Comparison of ENCODE assay signal across 17 cellular contexts in genomic region chr10:131660427-131660826, GRCh38.
DNase-seq lines count a peak whose midpoint lies in the region; ATAC-seq and TF ChIP-seq lines count a peak whose summit lies in the region.
"Had no signal": no experiment of that assay in that cellular context is flagged by ENCODE, and none has a peak within 500 bp of the region (broad histone marks: within the 10 kb centered on the region; RNA-seq: fewer than 3 reads in every experiment).

No MANE protein-coding gene starts in this region.

- H3K9me3 ChIP-seq in neuronal stem cell (replicated peaks in 1 of 2; ENCODE audit: control insufficient read depth in 2 of 2, insufficient read depth in 1 of 2, low read depth in 1 of 2, low read length in 2 of 2) (peaks cover 0 to 8% of the 10 kb centered on the region in 2 donors), aorta (ENCODE audit: control insufficient read depth, low read length) (no peaks in the 10 kb centered on the region), smooth muscle cell (replicated peaks; ENCODE audit: low read depth) (no peaks in the 10 kb centered on the region), trophoblast cell (ENCODE audit: insufficient read depth, low read depth, low read length) (peaks cover 12% of the 10 kb centered on the region)
- H3K9me3 ChIP-seq in CD8-positive, alpha-beta T cell (ENCODE audit: low read length): no peaks in the 10 kb centered on the region

- H4K91ac ChIP-seq in neuronal stem cell (ENCODE audit: low read depth, low read length, poor library complexity) (no peak overlapping the region), trophoblast cell (ENCODE audit: low read depth, low read length) (no peak overlapping the region)

- H2BK120ac ChIP-seq in neuronal stem cell (ENCODE audit: low read depth, low read length) (peak overlapping the region; percentile 16), trophoblast cell (ENCODE audit: insufficient read depth, low read length, poor library complexity) (no peak overlapping the region)

- no peak overlapping the region for H3K27ac Mint-ChIP-seq in glutamatergic neuron (ENCODE audit: unreplicated experiment)
- no peak overlapping the region for H3K27ac Mint-ChIP-seq in CD8-positive, alpha-beta T cell
- H3K27ac Mint-ChIP-seq: CD14-positive monocyte; CD8-positive, alpha-beta memory T cell; GM23338; HFFc6 had no signal

- H3K79me2 ChIP-seq in smooth muscle cell (ENCODE audit: low read depth) (no peaks in the 10 kb centered on the region), trophoblast cell (ENCODE audit: control insufficient read depth, insufficient read depth, low read length, poor library complexity) (no peaks in the 10 kb centered on the region)

- intact Hi-C loops in aorta (cut with DNase I): no loop called here
- intact Hi-C loops in CD8-positive, alpha-beta T cell (cut with DNase I, micrococcal nuclease): no loop called here

- H3K18ac ChIP-seq in neuronal stem cell (ENCODE audit: low read length): no peak overlapping the region
- no peak overlapping the region for H3K18ac ChIP-seq in trophoblast cell (ENCODE audit: low read length)

- H3K4ac ChIP-seq in neuronal stem cell (ENCODE audit: low read length) (no peak overlapping the region), trophoblast cell (ENCODE audit: low read depth, low read length) (no peak overlapping the region)

- H3K4me3 Mint-ChIP-seq in glutamatergic neuron (ENCODE audit: unreplicated experiment): no peak overlapping the region
- H3K4me3 Mint-ChIP-seq in CD8-positive, alpha-beta T cell: no peak overlapping the region
- H3K4me3 Mint-ChIP-seq: CD8-positive, alpha-beta memory T cell; GM23338; HFFc6 had no signal

- no peak overlapping the region for H4K12ac ChIP-seq in trophoblast cell (ENCODE audit: low read depth, low read length)

- no peaks in the 10 kb centered on the region for H3F3A ChIP-seq in smooth muscle cell (ENCODE audit: low read depth)

- peak overlapping the region; percentile 98 for H3K14ac ChIP-seq in neuronal stem cell (ENCODE audit: low read length)
- no peak overlapping the region for H3K14ac ChIP-seq in trophoblast cell (ENCODE audit: low read length)

- H3K9ac ChIP-seq in neuronal stem cell (ENCODE audit: low read depth, low read length, poor library complexity) (no peak overlapping the region), smooth muscle cell (ENCODE audit: low read depth) (no peak overlapping the region), trophoblast cell (ENCODE audit: low read length) (no peak overlapping the region)
- H3K9ac ChIP-seq: BLaER1 had no signal

- no peak for ATAC-seq in aorta (ENCODE audit: low FRiP score)
- no peak for ATAC-seq in CD8-positive, alpha-beta T cell
- ATAC-seq: GM23338, HCT116 had no signal

- CTCF ChIA-PET in CD8-positive, alpha-beta T cell (lab: Charles Lee): no interaction called here

- H3K23ac ChIP-seq in neuronal stem cell (ENCODE audit: low read depth, low read length, poor library complexity): peak overlapping the region; percentile 9
- H3K23ac ChIP-seq in trophoblast cell (ENCODE audit: low read length): no peak overlapping the region

- no peaks in the 10 kb centered on the region for H3K79me1 ChIP-seq in neuronal stem cell (ENCODE audit: low read depth, low read length)
- no peaks in the 10 kb centered on the region for H3K79me1 ChIP-seq in trophoblast cell (ENCODE audit: low read length)

- WGBS in neuronal stem cell (ENCODE audit: extremely low coverage in 2 of 2, insufficient read length in 2 of 2, insufficient replicate concordance in 1 of 2), 2 donors: no CpG with 5 or more reads among the region's 9 CpGs
- WGBS in aorta, 2 donors: 89 to 91% methylated on average over 9 of the region's 9 CpGs
- WGBS in smooth muscle cell (ENCODE audit: low lambda C conversion rate): 87% methylated on average over 9 of the region's 9 CpGs
- no CpG with 5 or more reads among the region's 9 CpGs for WGBS in trophoblast cell (ENCODE audit: extremely low coverage, insufficient coverage, insufficient read length)

- no peak overlapping the region for H4K8ac ChIP-seq in neuronal stem cell (ENCODE audit: low read depth, low read length)
- H4K8ac ChIP-seq in trophoblast cell (ENCODE audit: low read depth, low read length): no peak overlapping the region

- peak; percentile 52 for DNase-seq in activated effector memory CD4-positive, alpha-beta T cell treated with anti-CD3 and anti-CD28 coated beads, Interleukin-2, amount 50 U/mL, for 16 hours
- DNase-seq in activated effector memory CD4-positive, alpha-beta T cell treated with Interleukin-2 at 50 U/mL for 16 hours: no peak
- DNase-seq in glutamatergic neuron (peak; percentile 5), neuronal stem cell (ENCODE audit: low spot score) (no peak), aorta (peak; percentile 16 to 45), smooth muscle cell (lab: John Stamatoyannopoulos, UW; ENCODE audit: unreplicated experiment) (no peak), trophoblast cell (no peak)
- no peak for DNase-seq in CD8-positive, alpha-beta T cell
- DNase-seq: 8988T; CD8-positive, alpha-beta memory T cell; COR-L47; HFFc6 had no signal

- H2AK5ac ChIP-seq in neuronal stem cell (ENCODE audit: low read depth, low read length): peak overlapping the region; percentile 85
- no peak overlapping the region for H2AK5ac ChIP-seq in trophoblast cell (ENCODE audit: low read length)

- H3K36me3 ChIP-seq in neuronal stem cell (replicated peaks in 1 of 2; ENCODE audit: control insufficient read depth in 2 of 2, insufficient read depth in 2 of 2, low read length in 2 of 2) (no peaks in the 10 kb centered on the region), aorta (ENCODE audit: control insufficient read depth in 1 of 2, insufficient read depth in 2 of 2, low read length in 1 of 2) (no peaks in the 10 kb centered on the region), smooth muscle cell (ENCODE audit: low read depth) (no peaks in the 10 kb centered on the region), trophoblast cell (ENCODE audit: control insufficient read depth in 1 of 2, insufficient read depth in 2 of 2, low read length in 2 of 2) (no peaks in the 10 kb centered on the region)
- H3K36me3 ChIP-seq in CD8-positive, alpha-beta T cell (ENCODE audit: insufficient read depth, low read length): no peaks in the 10 kb centered on the region
- H3K36me3 ChIP-seq: BLaER1 had no signal

- H3K27ac ChIP-seq in neuronal stem cell (replicated peaks; ENCODE audit: low read length) (no peak overlapping the region), aorta (ENCODE audit: low read depth in 1 of 2, low read length in 2 of 2) (no peak overlapping the region), smooth muscle cell (ENCODE audit: low read depth) (no peak overlapping the region), trophoblast cell (ENCODE audit: low read depth, low read length) (no peak overlapping the region)
- no peak overlapping the region for H3K27ac ChIP-seq in CD8-positive, alpha-beta T cell (ENCODE audit: low read depth, low read length)
- H3K27ac ChIP-seq: BLaER1, HL-60 had no signal

- H3K4me2 ChIP-seq in neuronal stem cell (ENCODE audit: insufficient read depth, low read length, poor library complexity, severe bottlenecking): no peak overlapping the region
- H3K4me2 ChIP-seq in smooth muscle cell: no peak overlapping the region
- H3K4me2 ChIP-seq in trophoblast cell (ENCODE audit: low read length): no peak overlapping the region
- H3K4me2 ChIP-seq: BLaER1, GM23338 had no signal

- H3K27me3 Mint-ChIP-seq in glutamatergic neuron (ENCODE audit: unreplicated experiment): peaks cover 2% of the 10 kb centered on the region
- peaks cover 3% of the 10 kb centered on the region for H3K27me3 Mint-ChIP-seq in CD8-positive, alpha-beta T cell (ENCODE audit: low read depth)

- H3K4me1 Mint-ChIP-seq in glutamatergic neuron (ENCODE audit: low read depth, unreplicated experiment): peaks cover 3% of the 10 kb centered on the region
- no peaks in the 10 kb centered on the region for H3K4me1 Mint-ChIP-seq in CD8-positive, alpha-beta T cell (ENCODE audit: low read depth)
- H3K4me1 Mint-ChIP-seq: CD14-positive monocyte; CD8-positive, alpha-beta memory T cell had no signal

- peaks cover 7% of the 10 kb centered on the region for H3K9me3 Mint-ChIP-seq in glutamatergic neuron (ENCODE audit: unreplicated experiment)
- no peaks in the 10 kb centered on the region for H3K9me3 Mint-ChIP-seq in CD8-positive, alpha-beta T cell

- TF ChIP-seq CTCF in glutamatergic neuron (IDR thresholded peaks at IDR 0.05; ENCODE audit: partially characterized antibody, unreplicated experiment) (no peak), smooth muscle cell (IDR thresholded peaks at IDR 0.05; ENCODE audit: borderline replicate concordance, insufficient read depth, poor library complexity, severe bottlenecking) (no peak)
- no peak for TF ChIP-seq CTCF in CD8-positive, alpha-beta T cell (IDR thresholded peaks at IDR 0.05)

- H2AFZ ChIP-seq in neuronal stem cell (ENCODE audit: low read length) (no peak overlapping the region), smooth muscle cell (ENCODE audit: low read depth) (no peak overlapping the region), trophoblast cell (ENCODE audit: insufficient read depth, low read length, poor library complexity) (no peak overlapping the region)
- H2AFZ ChIP-seq: GM23338 had no signal

- H3K4me3 ChIP-seq in neuronal stem cell (ENCODE audit: low read length in 2 of 2) (no peak overlapping the region), aorta (ENCODE audit: low read length in 2 of 2) (no peak overlapping the region), smooth muscle cell (no peak overlapping the region), trophoblast cell (ENCODE audit: low read depth, low read length) (no peak overlapping the region)
- no peak overlapping the region for H3K4me3 ChIP-seq in CD8-positive, alpha-beta T cell (ENCODE audit: low read depth, low read length)
- H3K4me3 ChIP-seq: BLaER1, GM23338 had no signal

- no peaks in the 10 kb centered on the region for H4K20me1 ChIP-seq in smooth muscle cell (ENCODE audit: low read depth)
- H4K20me1 ChIP-seq: BLaER1 had no signal

- peaks cover 0 to 10% of the 10 kb centered on the region in 2 donors for H3K4me1 ChIP-seq in neuronal stem cell (ENCODE audit: control insufficient read depth in 2 of 2, insufficient read depth in 1 of 2, low read depth in 1 of 2, low read length in 2 of 2)
- H3K4me1 ChIP-seq in aorta (ENCODE audit: control insufficient read depth in 1 of 2, insufficient read depth in 2 of 2, low read length in 2 of 2): no peaks in the 10 kb centered on the region
- H3K4me1 ChIP-seq in CD8-positive, alpha-beta T cell (ENCODE audit: insufficient read depth, low read length): no peaks in the 10 kb centered on the region
- no peaks in the 10 kb centered on the region for H3K4me1 ChIP-seq in smooth muscle cell (ENCODE audit: low read depth)
- H3K4me1 ChIP-seq in trophoblast cell (ENCODE audit: control insufficient read depth in 1 of 2, insufficient read depth in 2 of 2, low read length in 2 of 2): peaks cover 0 to 3% of the 10 kb centered on the region in 2 experiments

- no peak overlapping the region for H2BK15ac ChIP-seq in neuronal stem cell (ENCODE audit: low read length)

- no peaks in the 10 kb centered on the region for H3K27me3 ChIP-seq in neuronal stem cell (ENCODE audit: control insufficient read depth in 3 of 3, insufficient read depth in 3 of 3, low read depth in 1 of 3, low read length in 3 of 3)
- H3K27me3 ChIP-seq in aorta (ENCODE audit: control insufficient read depth in 1 of 2, insufficient read depth in 2 of 2, low read length in 1 of 2): no peaks in the 10 kb centered on the region
- H3K27me3 ChIP-seq in CD8-positive, alpha-beta T cell (ENCODE audit: insufficient read depth, low read length): no peaks in the 10 kb centered on the region
- no peaks in the 10 kb centered on the region for H3K27me3 ChIP-seq in smooth muscle cell (ENCODE audit: low read depth)
- no peaks in the 10 kb centered on the region for H3K27me3 ChIP-seq in trophoblast cell (ENCODE audit: insufficient read depth, low read length)
- H3K27me3 ChIP-seq: BLaER1 had no signal

- H2BK5ac ChIP-seq in neuronal stem cell (ENCODE audit: low read length): peak overlapping the region; percentile 46
- no peak overlapping the region for H2BK5ac ChIP-seq in trophoblast cell (ENCODE audit: low read depth, low read length, poor library complexity)

- peak overlapping the region; percentile 26 for H2BK12ac ChIP-seq in neuronal stem cell (ENCODE audit: low read length)
- no peak overlapping the region for H2BK12ac ChIP-seq in trophoblast cell (ENCODE audit: low read length)

- POLR2A ChIA-PET in CD8-positive, alpha-beta T cell (lab: Charles Lee): no interaction called here

- H3K36me3 Mint-ChIP-seq in glutamatergic neuron (ENCODE audit: unreplicated experiment): peaks cover 3% of the 10 kb centered on the region
- no peaks in the 10 kb centered on the region for H3K36me3 Mint-ChIP-seq in CD8-positive, alpha-beta T cell
- H3K36me3 Mint-ChIP-seq: CD14-positive monocyte; CD8-positive, alpha-beta memory T cell had no signal

Comparison
In these comparisons a context has a peak if more than half of its experiments do, and no peak if none do; other contexts are left out.
1. DNase-seq: peak in activated effector memory CD4-positive, alpha-beta T cell treated with anti-CD3 and anti-CD28 coated beads, Interleukin-2, amount 50 U/mL, for 16 hours (single experiment), glutamatergic neuron (single experiment) and aorta (2 of 2); none in activated effector memory CD4-positive, alpha-beta T cell treated with Interleukin-2 at 50 U/mL for 16 hours (single experiment), neuronal stem cell (single experiment), CD8-positive, alpha-beta T cell (0 of 7), smooth muscle cell (single experiment) and trophoblast cell (0 of 2).